Comparison of ENCODE assay signal across 25 cellular contexts in the genomic region with DNA sequence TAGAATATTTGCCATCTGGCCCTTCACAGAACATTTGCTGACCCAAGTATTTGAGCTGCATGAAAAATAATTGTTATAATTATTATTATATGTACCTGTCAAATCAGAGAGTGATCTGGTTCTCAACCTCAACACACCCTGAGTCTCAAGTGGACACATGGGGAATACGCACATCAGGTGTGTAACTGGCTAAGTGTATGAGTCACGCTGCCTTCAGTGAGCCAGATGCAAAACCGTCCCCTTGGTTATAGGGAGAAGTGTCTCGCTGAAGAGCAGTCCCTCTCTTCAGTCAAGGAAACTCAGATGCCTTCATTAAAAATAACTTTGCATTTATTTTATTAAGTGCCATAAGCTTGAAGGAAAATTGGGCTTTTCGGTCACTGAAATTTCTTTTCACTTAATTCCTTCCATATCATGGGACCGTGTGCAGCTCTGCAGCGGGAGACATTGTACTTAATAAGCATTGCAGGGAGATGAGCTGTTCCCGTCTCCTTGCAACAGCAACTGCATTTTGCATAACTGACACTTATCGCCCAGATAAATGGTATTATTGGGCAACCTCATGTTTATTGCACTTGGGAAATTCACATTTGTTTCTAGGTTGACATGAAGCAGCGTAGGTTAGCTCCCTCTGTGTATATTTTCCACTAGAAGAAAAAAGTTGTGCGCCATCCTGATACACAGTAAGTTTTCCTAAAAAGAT.
DNase-seq lines count a peak whose midpoint lies in the region; ATAC-seq, FAIRE-seq and TF ChIP-seq lines count a peak whose summit lies in the region.
"Had no signal": no experiment of that assay in that cellular context is flagged by ENCODE, and none has a peak within 500 bp of the region (broad histone marks: within the 10 kb centered on the region; RNA-seq: fewer than 3 reads in every experiment).

No MANE protein-coding gene starts in this region.

- H3K4me1 Mint-ChIP-seq in T-helper 2 cell treated with Interferon-gamma antibody and Interleukin-4, amounts not matched to agents 5 μg/mL and 100 μg/mL, for 36 hours (ENCODE audit: low read depth), result no peaks in the 10 kb centered on the region
- H3K4me1 Mint-ChIP-seq: activated B cell treated with CpG ODN at 0.5 μM for 24 hours; stimulated activated memory B cell treated with anti-CD40 and anti-IgM and Interleukin-4, amounts not matched to agents 10 μg/mL and 1 μg/mL and 100 μg/mL, for 72 hours had no signal

- intact Hi-C loops in left cardiac atrium (cut with DNase I), result no loop called here
- intact Hi-C loops in cardiac septum (cut with DNase I), result no loop called here
- intact Hi-C loops in dorsolateral prefrontal cortex (cut with DNase I), result loop anchor here in 1 of 2 donors (10.0 kb wide), 1 partner anchor 51 kb away; no protein-coding TSS in a partner anchor

- no peaks in the 10 kb centered on the region for H3K27me3 ChIP-seq in dorsolateral prefrontal cortex
- H3K27me3 ChIP-seq: BLaER1 treated with 17β-estradiol and CSF1 and Interleukin-3, amounts not matched to agents 10 nM and 100 nM; ovary; spleen had no signal

- no peaks in the 10 kb centered on the region for H3K27me3 Mint-ChIP-seq in T-helper 2 cell treated with Interferon-gamma antibody and Interleukin-4, amounts not matched to agents 5 μg/mL and 100 μg/mL, for 36 hours (ENCODE audit: low read depth)
- H3K27me3 Mint-ChIP-seq: activated B cell treated with CpG ODN at 0.5 μM for 24 hours had no signal

- H3K4me3 Mint-ChIP-seq in T-helper 2 cell treated with Interferon-gamma antibody and Interleukin-4, amounts not matched to agents 5 μg/mL and 100 μg/mL, for 36 hours, result no peak overlapping the region
- H3K4me3 Mint-ChIP-seq: activated B cell treated with CpG ODN at 0.5 μM for 24 hours; natural killer cell treated with Interleukin-12 subunit alpha and Interleukin-12 subunit beta and Interleukin-15 and Interleukin-18, amount 100 ng/mL, for 72 hours; stimulated activated memory B cell treated with anti-CD40 and anti-IgM and Interleukin-4, amounts not matched to agents 10 μg/mL and 1 μg/mL and 100 μg/mL, for 72 hours had no signal

- DNase-seq in left cardiac atrium (no peak), cardiac septum (ENCODE audit: low spot score) (no peak), NCI-H69 (lab: John Stamatoyannopoulos, UW) (peak; percentile 56), dorsolateral prefrontal cortex (no peak), mesenteric fat pad (ENCODE audit: low spot score) (no peak), RCC 7860 (ENCODE audit: low spot score) (no peak)
- no peak for DNase-seq in T-helper 2 cell treated with Interferon-gamma antibody and Interleukin-4, amounts not matched to agents 5 μg/mL and 100 μg/mL, for 36 hours (ENCODE audit: low spot score)
- DNase-seq: activated B cell treated with CpG ODN at 0.5 μM for 24 hours; activated CD4-positive, alpha-beta T cell treated with anti-CD3 and anti-CD28 coated beads, Interleukin-2, amount 50 U/mL, for 4 hours; activated CD8-positive, alpha-beta memory T cell treated with anti-CD3 and anti-CD28 coated beads, Interleukin-2, amount 50 U/mL, for 4 hours; activated naive CD4-positive, alpha-beta T cell treated with anti-CD3 and anti-CD28 coated beads, Interleukin-2, amount 50 U/mL, for 16 hours; aorta; Caco-2; NCI-H1092 treated with DMSO at 0.1 percent for 48 hours; NCI-H2029 treated with DMSO at 0.1 percent for 48 hours; ovary; spleen; stimulated activated CD4-positive, alpha-beta T cell treated with anti-CD3 and anti-CD28 coated beads, Interleukin-2, amount 100 ng/mL, for 48 hours had no signal

- H3K27ac ChIP-seq in dorsolateral prefrontal cortex (peak overlapping the region in 53 of 59 donors; percentile 0 to 83 (median 56)), temporal lobe (ENCODE audit: low read depth, low read length) (peak overlapping the region; percentile 61)
- H3K27ac ChIP-seq: BLaER1 treated with 17β-estradiol and CSF1 and Interleukin-3, amounts not matched to agents 10 nM and 100 nM; ovary; spleen had no signal

- no peak overlapping the region for H3K27ac Mint-ChIP-seq in T-helper 2 cell treated with Interferon-gamma antibody and Interleukin-4, amounts not matched to agents 5 μg/mL and 100 μg/mL, for 36 hours
- H3K27ac Mint-ChIP-seq: activated B cell treated with CpG ODN at 0.5 μM for 24 hours; natural killer cell treated with Interleukin-12 subunit alpha and Interleukin-12 subunit beta and Interleukin-15 and Interleukin-18, amount 100 ng/mL, for 72 hours; stimulated activated memory B cell treated with anti-CD40 and anti-IgM and Interleukin-4, amounts not matched to agents 10 μg/mL and 1 μg/mL and 100 μg/mL, for 72 hours had no signal

- H3K36me3 Mint-ChIP-seq in T-helper 2 cell treated with Interferon-gamma antibody and Interleukin-4, amounts not matched to agents 5 μg/mL and 100 μg/mL, for 36 hours (ENCODE audit: low read depth), result no peaks in the 10 kb centered on the region
- H3K36me3 Mint-ChIP-seq: natural killer cell treated with Interleukin-12 subunit alpha and Interleukin-12 subunit beta and Interleukin-15 and Interleukin-18, amount 100 ng/mL, for 72 hours; stimulated activated memory B cell treated with anti-CD40 and anti-IgM and Interleukin-4, amounts not matched to agents 10 μg/mL and 1 μg/mL and 100 μg/mL, for 72 hours had no signal

- no peak for FAIRE-seq in RCC 7860 (lab: Jason Lieb, UNC)
- FAIRE-seq: GM19239 had no signal

- H3K9me3 Mint-ChIP-seq in T-helper 2 cell treated with Interferon-gamma antibody and Interleukin-4, amounts not matched to agents 5 μg/mL and 100 μg/mL, for 36 hours, result no peaks in the 10 kb centered on the region
- H3K9me3 Mint-ChIP-seq: activated B cell treated with CpG ODN at 0.5 μM for 24 hours; natural killer cell treated with Interleukin-12 subunit alpha and Interleukin-12 subunit beta and Interleukin-15 and Interleukin-18, amount 100 ng/mL, for 72 hours; stimulated activated memory B cell treated with anti-CD40 and anti-IgM and Interleukin-4, amounts not matched to agents 10 μg/mL and 1 μg/mL and 100 μg/mL, for 72 hours had no signal

- ATAC-seq in left cardiac atrium, result peak; percentile 15 to 93
- ATAC-seq: natural killer cell treated with Interleukin-12 subunit alpha and Interleukin-12 subunit beta and Interleukin-15 and Interleukin-18, amount 100 ng/mL, for 72 hours; Right ventricle myocardium inferior; stimulated activated memory B cell treated with anti-CD40 and anti-IgM and Interleukin-4, amounts not matched to agents 10 μg/mL and 1 μg/mL and 100 μg/mL, for 72 hours had no signal

- peak overlapping the region in 35 of 59 donors; percentile 2 to 46 (median 26) for H3K4me3 ChIP-seq in dorsolateral prefrontal cortex
- H3K4me3 ChIP-seq: BLaER1 treated with 17β-estradiol and CSF1 and Interleukin-3, amounts not matched to agents 10 nM and 100 nM; HAP-1; ovary; spleen had no signal

- no peak for TF ChIP-seq CTCF in dorsolateral prefrontal cortex (IDR thresholded peaks at IDR 0.05 in 54 of 56, conservative IDR thresholded peaks at IDR 0.05 in 2 of 56; ENCODE audit: low read depth in 1 of 56, partially characterized antibody in 56 of 56)
